Comparison of ENCODE assay signal across 8 cellular contexts in genomic region chr9:38047301-38048251, GRCh38. TPM values are rescaled to one million over a fixed set of nuclear protein-coding genes. Genes with fewer than 3 reads are reported as not detected.
DNase-seq lines count a peak whose midpoint lies in the region; ATAC-seq and TF ChIP-seq lines count a peak whose summit lies in the region.

No MANE protein-coding gene starts in this region.

- H3K4me3 Mint-ChIP-seq in nephron = peak overlapping the region; percentile 14 to 22 (median 16)

- H3K27me3 ChIP-seq in AG04450 (ENCODE audit: control insufficient read depth, insufficient read depth, low read length) = no peaks in the 10 kb centered on the region

- H3K4me3 ChIP-seq in AG04450 (ENCODE audit: low read depth, low read length) (peak overlapping the region; percentile 43), HEK293 (ENCODE audit: low read depth, low read length) (peak overlapping the region; percentile 3; the same call in 1 of the 2 replicates), fibroblast of villous mesenchyme (ENCODE audit: low read depth, low read length) (peak overlapping the region; percentile 33)

- TF ChIP-seq CTCF in AG04450 (IDR thresholded peaks at IDR 0.05; ENCODE audit: low read depth, low read length) (no peak), HEK293 (tag by site-specific recombination; IDR thresholded peaks at IDR 0.05) (no peak), fibroblast of villous mesenchyme (IDR thresholded peaks at IDR 0.05; ENCODE audit: insufficient read depth, low read depth, low read length) (no peak), nephron (IDR thresholded peaks at IDR 0.05; ENCODE audit: unreplicated experiment in 3 of 3) (no peak)

- H3K36me3 Mint-ChIP-seq in nephron (ENCODE audit: low read depth) = peaks cover 3% of the 10 kb centered on the region

- H3K27ac Mint-ChIP-seq in nephron = peak overlapping the region; percentile 89 to 95 (median 95)

- H3K27ac ChIP-seq in AG04450 (ENCODE audit: low read depth, low read length) = peak overlapping the region; percentile 97
- peak overlapping the region; percentile 4; the same call in 1 of the 2 replicates for H3K27ac ChIP-seq in HEK293 (ENCODE audit: extremely low read depth, low read depth, low read length)

- POLR2A ChIA-PET in AG04450 (lab: Yijun Ruan, JAX) (interaction anchor here (1.1 to 2.0 kb wide), 2 partner anchors 21 to 23 kb away, joined by 3 to 9 read pairs; no protein-coding TSS in a partner anchor), HEK293 (lab: Yijun Ruan, JAX) (interaction anchor here (0.9 to 1.0 kb wide), 4 partner anchors 21 to 246 kb away, joined by 3 to 7 read pairs (median 3); partner anchors contain the start of gene SHB)

- no peak for ATAC-seq in HG02588 (IDR thresholded peaks at IDR 0.05; ENCODE audit: unreplicated experiment)
- ATAC-seq in GM18861 (IDR thresholded peaks at IDR 0.05; ENCODE audit: unreplicated experiment) = no peak

- no peaks in the 10 kb centered on the region for H3K9me3 Mint-ChIP-seq in nephron

- CTCF ChIA-PET in AG04450 (lab: Charles Lee) (interaction anchor here (1.1 to 1.3 kb wide), 2 partner anchors 41 to 107 kb away, joined by 3 to 4 read pairs; no protein-coding TSS in a partner anchor), HEK293 (lab: Yijun Ruan, JAX) (interaction anchor here (0.6 to 1.2 kb wide), 6 partner anchors 17 to 113 kb away, joined by 3 to 4 read pairs (median 3); no protein-coding TSS in a partner anchor)

- H3K4me1 Mint-ChIP-seq in nephron = peaks cover 54% of the 10 kb centered on the region

- DNase-seq in AG04450 (ENCODE audit: low read depth, low spot score) (peak; percentile 72), SW 1271 (lab: John Stamatoyannopoulos, UW) (peak; percentile 85 to 95), fibroblast of villous mesenchyme (ENCODE audit: low read depth) (peak; percentile 78)
- DNase-seq in activated CD8-positive, alpha-beta memory T cell treated with anti-CD3 and anti-CD28 coated beads, Interleukin-2, amount 50 U/mL, for 48 hours = no peak

- peaks cover 4% of the 10 kb centered on the region for H3K27me3 Mint-ChIP-seq in nephron (ENCODE audit: low read depth)

- H3K9me3 ChIP-seq in AG04450 (ENCODE audit: control insufficient read depth, insufficient read depth, low read length) (no peaks in the 10 kb centered on the region), HEK293 (ENCODE audit: control insufficient read depth, insufficient read depth, low read depth, low read length) (no peaks in the 10 kb centered on the region)

- H3K36me3 ChIP-seq in HEK293 (ENCODE audit: control insufficient read depth in 2 of 2, insufficient read depth in 1 of 2, low read length in 2 of 2) = peaks cover 0 to 6% of the 10 kb centered on the region in 2 experiments; a peak in 1 of 3 replicates

- H3K4me1 ChIP-seq in HEK293 (ENCODE audit: control insufficient read depth, insufficient read depth, low read length) = no peaks in the 10 kb centered on the region

TF ChIP-seq in HEK293, 187 proteins besides CTCF, POLR2A, EP300 and RAD21 (continues in another document):
- TF ChIP-seq MZF1 (tag by site-specific recombination; IDR thresholded peaks at IDR 0.05; ENCODE audit: borderline replicate concordance) = peak; percentile 87
- no peak for TF ChIP-seq ZBTB6 (tag by site-specific recombination; IDR thresholded peaks at IDR 0.05)
- TF ChIP-seq SCRT1 (tag by site-specific recombination; IDR thresholded peaks at IDR 0.05; ENCODE audit: borderline replicate concordance) = no peak
- no peak for TF ChIP-seq ZNF626 (tag by site-specific recombination; IDR thresholded peaks at IDR 0.05)
- TF ChIP-seq ZNF585B (tag by site-specific recombination; IDR thresholded peaks at IDR 0.05) = no peak
- no peak for TF ChIP-seq ZNF76 (tag by site-specific recombination; IDR thresholded peaks at IDR 0.05; ENCODE audit: borderline replicate concordance, low read depth)
- TF ChIP-seq ZNF600 (tag by site-specific recombination; IDR thresholded peaks at IDR 0.05) = peak; percentile 93
- TF ChIP-seq ZNF544 (tag by site-specific recombination; IDR thresholded peaks at IDR 0.05) = no peak
- TF ChIP-seq ZNF623 (tag by site-specific recombination; IDR thresholded peaks at IDR 0.05) = no peak
- TF ChIP-seq TCF7L2 (IDR thresholded peaks at IDR 0.05; ENCODE audit: borderline replicate concordance, low read depth, low read length) = peak; percentile 41; the same call in 1 of the 2 replicates
- no peak for TF ChIP-seq INSM2 (tag by site-specific recombination; IDR thresholded peaks at IDR 0.05)
- TF ChIP-seq ZNF362 (tag by site-specific recombination; IDR thresholded peaks at IDR 0.05) = no peak
- no peak for TF ChIP-seq ZNF837 (tag by site-specific recombination; IDR thresholded peaks at IDR 0.05)
- no peak for TF ChIP-seq ZNF398 (tag by site-specific recombination; IDR thresholded peaks at IDR 0.05)
- TF ChIP-seq SP2 (tag by site-specific recombination; IDR thresholded peaks at IDR 0.05) = 0 out of 2 replicates have a peak, but pooled peaks have one; percentile 18
- TF ChIP-seq PRDM6 (tag by site-specific recombination; IDR thresholded peaks at IDR 0.05) = no peak

RNA-seq across cellular contexts. Expression of gene SHB, which starts 21.5 kb away (rescaled TPM):
- polyA plus RNA-seq in AG04450 (2011; rRNA removed) = 16.7 and 20.3 TPM in 2 replicates
- polyA minus RNA-seq in AG04450 (2011; rRNA and poly(A)+ RNA removed) = 28.6 and 31.8 TPM in 2 replicates
- 16.8 and 19.9 TPM in 2 replicates for total RNA-seq in fibroblast of villous mesenchyme
